1 cellular context compared by ENCODE assay signal in the genomic region with DNA sequence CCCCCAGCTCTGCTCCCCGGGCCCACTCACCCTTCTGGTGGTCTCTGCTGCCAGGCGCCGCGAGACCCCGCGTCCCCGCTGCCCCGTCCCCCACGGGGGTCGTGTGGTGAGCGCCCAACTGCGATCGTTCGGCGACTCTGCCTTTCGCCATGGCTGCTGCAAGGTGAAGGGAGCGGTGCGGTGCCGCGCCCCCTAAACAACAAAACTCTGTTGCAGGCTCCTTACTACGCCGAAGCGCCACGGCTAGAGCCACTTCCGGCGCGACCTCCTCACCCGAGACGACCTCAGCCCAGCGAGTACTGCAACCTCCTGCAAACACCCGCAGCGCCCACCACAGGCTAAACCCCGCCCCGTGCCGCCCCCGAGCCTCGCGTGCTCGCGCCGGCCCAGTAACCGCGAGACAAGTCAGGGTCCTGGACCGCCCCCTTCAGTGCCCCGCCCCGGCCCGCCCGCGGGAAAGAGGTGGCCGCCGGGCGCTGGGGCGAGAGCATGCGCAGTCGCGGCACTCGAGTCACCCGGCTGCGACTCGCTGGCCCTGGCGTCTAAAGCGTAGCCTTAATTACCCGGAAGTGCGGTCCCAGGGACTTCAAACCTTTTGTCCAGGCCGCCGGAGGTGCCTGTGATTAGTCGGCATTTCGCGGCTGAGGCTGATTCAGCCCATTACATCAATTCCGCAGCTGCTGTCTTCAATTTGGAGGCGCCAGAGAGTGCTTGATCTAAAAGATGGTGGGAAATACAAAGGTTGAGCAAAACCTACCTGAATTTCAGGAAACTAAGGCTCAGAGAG.
TF ChIP-seq lines count a peak whose summit lies in the region.

Gene TMEM41B, minus strand, starts transcription at position 303 of the 787 bp plus-strand sequence. Its CDS starts 152 bp downstream, at position 151.

TF ChIP-seq in GM12878, 131 proteins besides CTCF, POLR2A, EP300 and RAD21 (continued from another document):
- no peak for TF ChIP-seq TCF3 (IDR thresholded peaks at IDR 0.05; ENCODE audit: borderline replicate concordance, insufficient read depth, low read depth, low read length)
- no peak for TF ChIP-seq ESRRA (IDR thresholded peaks at IDR 0.05; ENCODE audit: low read length)
- 0 out of 2 replicates have a peak, but pooled peaks have one; percentile 22 for TF ChIP-seq SREBF1 (IDR thresholded peaks at IDR 0.05; ENCODE audit: low read length)
- TF ChIP-seq, protein P1, sequence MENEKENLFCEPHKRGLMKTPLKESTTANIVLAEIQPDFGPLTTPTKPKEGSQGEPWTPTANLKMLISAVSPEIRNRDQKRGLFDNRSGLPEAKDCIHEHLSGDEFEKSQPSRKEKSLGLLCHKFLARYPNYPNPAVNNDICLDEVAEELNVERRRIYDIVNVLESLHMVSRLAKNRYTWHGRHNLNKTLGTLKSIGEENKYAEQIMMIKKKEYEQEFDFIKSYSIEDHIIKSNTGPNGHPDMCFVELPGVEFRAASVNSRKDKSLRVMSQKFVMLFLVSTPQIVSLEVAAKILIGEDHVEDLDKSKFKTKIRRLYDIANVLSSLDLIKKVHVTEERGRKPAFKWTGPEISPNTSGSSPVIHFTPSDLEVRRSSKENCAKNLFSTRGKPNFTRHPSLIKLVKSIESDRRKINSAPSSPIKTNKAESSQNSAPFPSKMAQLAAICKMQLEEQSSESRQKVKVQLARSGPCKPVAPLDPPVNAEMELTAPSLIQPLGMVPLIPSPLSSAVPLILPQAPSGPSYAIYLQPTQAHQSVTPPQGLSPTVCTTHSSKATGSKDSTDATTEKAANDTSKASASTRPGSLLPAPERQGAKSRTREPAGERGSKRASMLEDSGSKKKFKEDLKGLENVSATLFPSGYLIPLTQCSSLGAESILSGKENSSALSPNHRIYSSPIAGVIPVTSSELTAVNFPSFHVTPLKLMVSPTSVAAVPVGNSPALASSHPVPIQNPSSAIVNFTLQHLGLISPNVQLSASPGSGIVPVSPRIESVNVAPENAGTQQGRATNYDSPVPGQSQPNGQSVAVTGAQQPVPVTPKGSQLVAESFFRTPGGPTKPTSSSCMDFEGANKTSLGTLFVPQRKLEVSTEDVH (IDR thresholded peaks at IDR 0.05; ENCODE audit: low read depth, partially characterized antibody), result peak; percentile 53
- no peak for TF ChIP-seq KAT2A (conservative IDR thresholded peaks at IDR 0.05; ENCODE audit: control insufficient read depth, low read depth, low read length)
- TF ChIP-seq SMAD5 (IDR thresholded peaks at IDR 0.05; ENCODE audit: low read depth), result peak; percentile 43; the same call in 1 of the 2 replicates
- peak; percentile 42; the same call in 1 of the 3 replicates for TF ChIP-seq POU2F2 (IDR thresholded peaks at IDR 0.05; ENCODE audit: borderline replicate concordance, low read depth, low read length)
- no peak for TF ChIP-seq EED (IDR thresholded peaks at IDR 0.05; ENCODE audit: low read depth)
- peak; percentile 44; the same call in 1 of the 2 replicates for TF ChIP-seq HCFC1 (IDR thresholded peaks at IDR 0.05; ENCODE audit: low read length)
- TF ChIP-seq MAX (IDR thresholded peaks at IDR 0.05; ENCODE audit: low read depth, low read length), result peak; percentile 51; the same call in 1 of the 2 replicates
- TF ChIP-seq USF2 (IDR thresholded peaks at IDR 0.05; ENCODE audit: borderline replicate concordance, low read depth, low read length), result no peak; the same call in 1 of the 2 replicates
- TF ChIP-seq KDM1A (IDR thresholded peaks at IDR 0.05; ENCODE audit: borderline replicate concordance), result no peak
- TF ChIP-seq JUNB (IDR thresholded peaks at IDR 0.05), result peak; percentile 20; the same call in 1 of the 2 replicates
- peak; percentile 71; the same call in 1 of the 2 replicates for TF ChIP-seq TCF12 (IDR thresholded peaks at IDR 0.05; ENCODE audit: low read depth, low read length)
- TF ChIP-seq SPI1 (IDR thresholded peaks at IDR 0.05; ENCODE audit: borderline replicate concordance, insufficient read depth, low read depth, low read length), result no peak
- TF ChIP-seq, protein P2, sequence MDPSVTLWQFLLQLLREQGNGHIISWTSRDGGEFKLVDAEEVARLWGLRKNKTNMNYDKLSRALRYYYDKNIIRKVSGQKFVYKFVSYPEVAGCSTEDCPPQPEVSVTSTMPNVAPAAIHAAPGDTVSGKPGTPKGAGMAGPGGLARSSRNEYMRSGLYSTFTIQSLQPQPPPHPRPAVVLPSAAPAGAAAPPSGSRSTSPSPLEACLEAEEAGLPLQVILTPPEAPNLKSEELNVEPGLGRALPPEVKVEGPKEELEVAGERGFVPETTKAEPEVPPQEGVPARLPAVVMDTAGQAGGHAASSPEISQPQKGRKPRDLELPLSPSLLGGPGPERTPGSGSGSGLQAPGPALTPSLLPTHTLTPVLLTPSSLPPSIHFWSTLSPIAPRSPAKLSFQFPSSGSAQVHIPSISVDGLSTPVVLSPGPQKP (IDR thresholded peaks at IDR 0.05; ENCODE audit: low read depth, low read length), result peak; percentile 92
- no peak for TF ChIP-seq RELA (IDR thresholded peaks at IDR 0.05; ENCODE audit: borderline replicate concordance, partially characterized antibody)
- peak; percentile 99 for TF ChIP-seq NR2F1 (conservative IDR thresholded peaks at IDR 0.05)
- peak; percentile 69; the same call in 1 of the 2 replicates for TF ChIP-seq ATF7 (IDR thresholded peaks at IDR 0.05; ENCODE audit: low read depth)
- no peak for TF ChIP-seq MYB (IDR thresholded peaks at IDR 0.05; ENCODE audit: borderline replicate concordance, low read depth, low read length)
- TF ChIP-seq BHLHE40 (IDR thresholded peaks at IDR 0.05; ENCODE audit: borderline replicate concordance in 1 of 2, low read depth in 2 of 2, low read length in 1 of 2), result peak; percentile 93 to 97
- TF ChIP-seq NKRF (conservative IDR thresholded peaks at IDR 0.05), result peak; percentile 80
- no peak for TF ChIP-seq SUPT20H (IDR thresholded peaks at IDR 0.05; ENCODE audit: borderline replicate concordance, control insufficient read depth, low read depth, low read length)
- no peak for TF ChIP-seq SREBF2 (IDR thresholded peaks at IDR 0.05; ENCODE audit: low read length)
